Comparison of ENCODE assay signal across 14 cellular contexts in the genomic region with DNA sequence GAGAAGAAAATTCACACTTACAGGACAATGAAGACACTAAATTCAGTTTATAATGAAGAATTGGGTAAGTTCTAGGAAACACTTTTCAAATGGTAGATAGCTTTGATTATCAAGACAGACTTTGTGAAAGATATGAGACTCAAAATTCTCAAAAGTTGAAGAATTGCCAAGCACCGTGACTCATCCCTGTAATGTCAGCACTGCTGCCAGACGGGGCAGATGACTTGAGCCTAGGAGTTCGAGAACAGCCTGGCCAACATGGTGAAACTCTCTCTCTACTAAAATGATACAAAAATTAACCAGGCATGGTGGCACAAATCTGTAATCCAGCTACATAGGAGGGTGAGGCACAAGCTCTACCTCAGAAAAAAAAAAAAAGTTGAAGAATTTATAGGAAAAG.
"Had no signal": no experiment of that assay in that cellular context is flagged by ENCODE, and none has a peak within 500 bp of the region (broad histone marks: within the 10 kb centered on the region; RNA-seq: fewer than 3 reads in every experiment).

No MANE protein-coding gene starts in this region.

- H3K27me3 Mint-ChIP-seq: activated naive CD8-positive, alpha-beta T cell treated with anti-CD3 and anti-CD28 coated beads, Interleukin-2, amount 50 U/mL, for 24 hours had no signal

- H3K4me3 ChIP-seq: ascending aorta, breast epithelium had no signal

- H3K27me3 ChIP-seq: ascending aorta, breast epithelium had no signal

- ATAC-seq: activated naive CD8-positive, alpha-beta T cell treated with anti-CD3 and anti-CD28 coated beads, Interleukin-2, amount 50 U/mL, for 24 hours had no signal

- H3K27ac ChIP-seq: ascending aorta, breast epithelium had no signal

- H3K4me3 Mint-ChIP-seq: activated naive CD8-positive, alpha-beta T cell treated with anti-CD3 and anti-CD28 coated beads, Interleukin-2, amount 50 U/mL, for 24 hours; endodermal cell; nephron had no signal

- DNase-seq: activated CD4-positive, CD25-positive, alpha-beta regulatory T cell treated with anti-CD3 and anti-CD28 coated beads, Interleukin-2, amount 50 U/mL, for 72 hours; activated naive CD4-positive, alpha-beta T cell; activated naive CD8-positive, alpha-beta T cell treated with anti-CD3 and anti-CD28 coated beads, Interleukin-2, amount 50 U/mL, for 24 hours; cerebellar nuclear complex; endodermal cell; islet precursor cell; nucleus accumbens; posterior cingulate gyrus; retina; stimulated activated CD4-positive, alpha-beta T cell treated with anti-CD3 and anti-CD28 coated beads, Interleukin-12 subunit alpha, Interleukin-12 subunit beta, amount 100 ng/mL, for 4 hours; stimulated activated CD4-positive, alpha-beta T cell treated with anti-CD3 and anti-CD28 coated beads, Interleukin-2, amount 100 ng/mL, for 24 hours had no signal

- H3K27ac Mint-ChIP-seq: activated naive CD8-positive, alpha-beta T cell treated with anti-CD3 and anti-CD28 coated beads, Interleukin-2, amount 50 U/mL, for 24 hours; endodermal cell; nephron had no signal

- H3K4me1 ChIP-seq: ascending aorta, breast epithelium had no signal

- H3K4me1 Mint-ChIP-seq: activated naive CD8-positive, alpha-beta T cell treated with anti-CD3 and anti-CD28 coated beads, Interleukin-2, amount 50 U/mL, for 24 hours; nephron had no signal

- H3K36me3 ChIP-seq: ascending aorta, breast epithelium had no signal
